10 cellular contexts compared by ENCODE assay signal in the genomic region with DNA sequence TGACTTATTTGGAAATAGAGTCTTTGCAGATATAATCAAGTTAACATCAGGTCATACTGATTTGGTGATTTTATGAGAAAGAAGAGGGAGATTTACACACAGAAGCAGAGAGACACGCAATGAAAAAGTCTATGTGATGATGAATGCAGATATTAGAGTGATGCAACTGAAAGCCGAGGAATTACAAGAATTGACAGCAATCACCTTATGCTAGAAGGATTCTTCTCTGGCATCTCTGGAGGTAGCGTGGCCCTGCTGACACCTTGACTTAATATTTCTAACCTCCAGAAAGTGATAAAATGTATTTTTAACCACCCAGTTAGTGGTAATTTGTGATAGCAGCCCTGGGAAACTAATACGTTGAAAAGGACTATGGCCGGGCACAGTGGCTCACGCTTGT. TPM values are rescaled to one million over a fixed set of nuclear protein-coding genes. Genes with fewer than 3 reads are reported as not detected.
"Had no signal": no experiment of that assay in that cellular context is flagged by ENCODE, and none has a peak within 500 bp of the region (broad histone marks: within the 10 kb centered on the region; RNA-seq: fewer than 3 reads in every experiment).

No MANE protein-coding gene starts in this region.

- H3K4me3 ChIP-seq: GM23248, GM23338, HAP-1 had no signal

- H3K9ac ChIP-seq: GM23248 had no signal

- DNase-seq: GM23248, GOT3, H7, H9, HCEC 1CT, HFFc6 had no signal

- H3K4me1 ChIP-seq: HAP-1 had no signal

- H3K4me2 ChIP-seq: GM23338 had no signal

- H3K36me3 ChIP-seq: HAP-1 had no signal

- ATAC-seq: GM23338, HCT116 had no signal

- H3K9me3 ChIP-seq: HAP-1 had no signal

- H3K27ac ChIP-seq: GM23248 had no signal

- H2AFZ ChIP-seq: GM23248, GM23338 had no signal

RNA-seq across cellular contexts. Expression of gene CFH, which starts 14.2 kb away (rescaled TPM):
- total RNA-seq: GM23338, H1, H7, H9 had no signal
- polyA plus RNA-seq: GM23338, H1 had no signal
